Comparison of ENCODE assay signal across 8 cellular contexts in genomic region chr12:12715459-12716150, GRCh38. TPM values are rescaled to one million over a fixed set of nuclear protein-coding genes. Genes with fewer than 3 reads are reported as not detected.
DNase-seq lines count a peak whose midpoint lies in the region; ATAC-seq and TF ChIP-seq lines count a peak whose summit lies in the region.

No MANE protein-coding gene starts in this region.

- no peaks in the 10 kb centered on the region for H3K9me3 ChIP-seq in heart right ventricle
- H3K9me3 ChIP-seq in Panc1 (ENCODE audit: control insufficient read depth, insufficient read depth, low read depth, low read length) = no peaks in the 10 kb centered on the region
- no peaks in the 10 kb centered on the region for H3K9me3 ChIP-seq in naive thymus-derived CD4-positive, alpha-beta T cell (ENCODE audit: control insufficient read depth in 2 of 3, low read length in 3 of 3)

- H3K36me3 ChIP-seq in heart right ventricle (peaks cover 0 to 19% (median 4%) of the 10 kb centered on the region in 9 donors), Panc1 (ENCODE audit: control insufficient read depth, insufficient read depth, low read length) (peaks cover 2% of the 10 kb centered on the region)
- H3K36me3 ChIP-seq in naive thymus-derived CD4-positive, alpha-beta T cell (ENCODE audit: control insufficient read depth in 2 of 3, insufficient read depth in 3 of 3, low read length in 3 of 3) = peaks cover 16 to 36% (median 21%) of the 10 kb centered on the region in 3 experiments

- in situ Hi-C loops in Panc1 (cut with HindIII; ENCODE audit: low pct_unique_long_range_greater_than_20kb, low sequenced_read_pairs) = no loop called here

- H3K27ac ChIP-seq in heart right ventricle (peak overlapping the region; percentile 99 to 100 (median 100)), Panc1 (ENCODE audit: low read length) (peak overlapping the region; percentile 99)
- H3K27ac ChIP-seq in naive thymus-derived CD4-positive, alpha-beta T cell (ENCODE audit: low read depth, low read length) = peak overlapping the region; percentile 99

- POLR2A ChIA-PET in Panc1 (lab: Charles Lee) = no interaction called here
- POLR2A ChIA-PET in naive thymus-derived CD4-positive, alpha-beta T cell (lab: Charles Lee) = interaction anchor here (0.7 to 35.7 kb wide), 26 partner anchors 1 to 366 kb away, joined by 3 to 1179 read pairs (median 9); partner anchors contain the start of genes BORCS5, CDKN1B, CREBL2 and DDX47

- peak in 1 of 2 donors; percentile 18 for DNase-seq in heart right ventricle
- DNase-seq in cardiac septum (ENCODE audit: low spot score) = no peak
- no peak for DNase-seq in Panc1 (ENCODE audit: low read depth, low spot score)
- DNase-seq in central memory CD4-positive, alpha-beta T cell = peak; percentile 37
- DNase-seq in naive thymus-derived CD4-positive, alpha-beta T cell = peak in 7 of 9 donors; percentile 22 to 46 (median 27)
- no peak for DNase-seq in ureter (ENCODE audit: low spot score)
- no peak for DNase-seq in T1000 (lab: John Stamatoyannopoulos, UW)

- intact Hi-C loops in heart right ventricle (cut with DNase I) = loop anchor here in 5 of 10 donors (1.0 to 5.0 kb wide), 7 partner anchors 19 to 153 kb away; partner anchors contain the start of genes APOLD1 (in 2 of the 5), DUSP16 (in 2 of the 5), GPR19 (in 2 of the 5) and CREBL2 (in 1 of the 5)
- intact Hi-C loops in cardiac septum (cut with DNase I) = loop anchor here (2.0 to 5.0 kb wide), 2 partner anchors 69 to 103 kb away; partner anchors contain the start of genes APOLD1 and CREBL2
- intact Hi-C loops in Panc1 (cut with micrococcal nuclease; ENCODE audit: unreplicated experiment) = no loop called here
- intact Hi-C loops in naive thymus-derived CD4-positive, alpha-beta T cell (cut with micrococcal nuclease) = loop anchor here (1.0 to 5.0 kb wide), 8 partner anchors 13 to 1063 kb away; partner anchors contain the start of gene CREBL2 (in 1 of the 2)

- WGBS in heart right ventricle, 2 donors = 23 to 30% methylated on average over 10 of the region's 10 CpGs

- H3K27me3 ChIP-seq in heart right ventricle = no peaks in the 10 kb centered on the region
- no peaks in the 10 kb centered on the region for H3K27me3 ChIP-seq in Panc1 (ENCODE audit: control insufficient read depth, insufficient read depth, low read length)
- H3K27me3 ChIP-seq in naive thymus-derived CD4-positive, alpha-beta T cell (ENCODE audit: control insufficient read depth in 2 of 2, insufficient read depth in 2 of 2, low read length in 2 of 2) = no peaks in the 10 kb centered on the region

- H3K27ac Mint-ChIP-seq in naive thymus-derived CD4-positive, alpha-beta T cell = peak overlapping the region; percentile 95 to 99 (median 99)

- no TSS peak for BruUV-seq in Panc1 (replicated peaks; lab: Mats Ljungman, UMichigan)

- no peak for ATAC-seq in heart right ventricle
- peak; percentile 41 for ATAC-seq in HG02943 (IDR thresholded peaks at IDR 0.05; ENCODE audit: low read depth, unreplicated experiment)
- ATAC-seq in Panc1 = no peak
- no peak for ATAC-seq in naive thymus-derived CD4-positive, alpha-beta T cell

- no peaks in the 10 kb centered on the region for H3K27me3 Mint-ChIP-seq in naive thymus-derived CD4-positive, alpha-beta T cell

- H3K4me3 ChIP-seq in heart right ventricle = peak overlapping the region in 9 of 10 donors; percentile 64 to 99 (median 96)
- peak overlapping the region; percentile 72 to 93 for H3K4me3 ChIP-seq in Panc1 (ENCODE audit: low read depth in 2 of 2, low read length in 2 of 2)
- H3K4me3 ChIP-seq in naive thymus-derived CD4-positive, alpha-beta T cell (ENCODE audit: low read length) = peak overlapping the region; percentile 94

- CTCF ChIA-PET in Panc1 (lab: Charles Lee) = interaction anchor here (2.6 kb wide), 1 partner anchor 21 kb away, joined by 12 read pairs; no protein-coding TSS in a partner anchor
- CTCF ChIA-PET in naive thymus-derived CD4-positive, alpha-beta T cell (lab: Charles Lee) = interaction anchor here (0.6 to 4.3 kb wide), 12 partner anchors 8 to 358 kb away, joined by 3 to 41 read pairs (median 4); partner anchors contain the start of genes BORCS5 and GPR19

- no peak for TF ChIP-seq CTCF in heart right ventricle (IDR thresholded peaks at IDR 0.05)
- TF ChIP-seq CTCF in Panc1 (IDR thresholded peaks at IDR 0.05) = no peak

- peaks cover 15 to 36% (median 29%) of the 10 kb centered on the region in 5 donors for H3K36me3 Mint-ChIP-seq in naive thymus-derived CD4-positive, alpha-beta T cell

- peaks cover 14 to 54% (median 47%) of the 10 kb centered on the region in 9 donors for H3K4me1 ChIP-seq in heart right ventricle
- peaks cover 24% of the 10 kb centered on the region for H3K4me1 ChIP-seq in Panc1 (ENCODE audit: control insufficient read depth, insufficient read depth, low read length)
- H3K4me1 ChIP-seq in naive thymus-derived CD4-positive, alpha-beta T cell (ENCODE audit: control insufficient read depth in 2 of 2, insufficient read depth in 2 of 2, low read length in 2 of 2) = peaks cover 18 to 29% of the 10 kb centered on the region in 2 donors

- peak overlapping the region; percentile 87 to 99 (median 94) for H3K4me3 Mint-ChIP-seq in naive thymus-derived CD4-positive, alpha-beta T cell

- peaks cover 43 to 63% (median 52%) of the 10 kb centered on the region in 7 donors for H3K4me1 Mint-ChIP-seq in naive thymus-derived CD4-positive, alpha-beta T cell

- peaks cover 0 to 1% (median 0%) of the 10 kb centered on the region in 11 donors for H3K9me3 Mint-ChIP-seq in naive thymus-derived CD4-positive, alpha-beta T cell

RNA-seq across cellular contexts. Expression of gene CDKN1B, which starts 1.6 kb away (rescaled TPM):
- total RNA-seq in heart right ventricle = 10 to 100 TPM; 26.3 to 56.2 (median 39.2) TPM
- 10 to 100 TPM; 20.8 to 21.7 TPM for polyA plus RNA-seq in heart right ventricle
- total RNA-seq in cardiac septum = 29.5 TPM
- 25.9 TPM for total RNA-seq in Panc1 (2021; ENCODE audit: unreplicated experiment)
- 34.2 TPM for polyA plus RNA-seq in Panc1 (2012; ENCODE audit: insufficient read length)
- total RNA-seq in naive thymus-derived CD4-positive, alpha-beta T cell = 100 to 1,000 TPM; 105 to 205 (median 191) TPM
- polyA plus RNA-seq in naive thymus-derived CD4-positive, alpha-beta T cell = 10 to 100 TPM; 15.1 to 32.8 TPM
- 52.8 TPM for total RNA-seq in ureter

RNA-seq across cellular contexts. Expression of gene GPR19, which starts 19.6 kb away (rescaled TPM):
- total RNA-seq in heart right ventricle = under 1 TPM in 1 of 10 donors, not detected in 9; 0.56 TPM
- polyA plus RNA-seq in heart right ventricle = under 1 TPM; 0.09 to 0.15 TPM
- total RNA-seq in cardiac septum = not detected
- 0.82 TPM for total RNA-seq in Panc1 (2021; ENCODE audit: unreplicated experiment)
- polyA plus RNA-seq in Panc1 (2012; ENCODE audit: insufficient read length) = 0.61 TPM
- total RNA-seq in naive thymus-derived CD4-positive, alpha-beta T cell = 10 to 100 TPM in 1 of 5 experiments, 1 to 10 TPM in 3, under 1 TPM in 1; 0.69 to 10.4 (median 2.7) TPM
- polyA plus RNA-seq in naive thymus-derived CD4-positive, alpha-beta T cell = under 1 TPM; 0.17 to 0.52 TPM
- total RNA-seq in ureter = not detected

Comparison
In these comparisons a context has a peak if more than half of its experiments do, and no peak if none do; other contexts are left out.
1. DNase-seq: peak in central memory CD4-positive, alpha-beta T cell (single experiment) and naive thymus-derived CD4-positive, alpha-beta T cell (7 of 9); none in cardiac septum (single experiment), Panc1 (single experiment), ureter (single experiment) and T1000 (single experiment).
2. Peak in every context shown above with its lines, with median percentiles within 50 percentile points of each other: H3K27ac ChIP-seq and H3K4me3 ChIP-seq.